In the genomic region with DNA sequence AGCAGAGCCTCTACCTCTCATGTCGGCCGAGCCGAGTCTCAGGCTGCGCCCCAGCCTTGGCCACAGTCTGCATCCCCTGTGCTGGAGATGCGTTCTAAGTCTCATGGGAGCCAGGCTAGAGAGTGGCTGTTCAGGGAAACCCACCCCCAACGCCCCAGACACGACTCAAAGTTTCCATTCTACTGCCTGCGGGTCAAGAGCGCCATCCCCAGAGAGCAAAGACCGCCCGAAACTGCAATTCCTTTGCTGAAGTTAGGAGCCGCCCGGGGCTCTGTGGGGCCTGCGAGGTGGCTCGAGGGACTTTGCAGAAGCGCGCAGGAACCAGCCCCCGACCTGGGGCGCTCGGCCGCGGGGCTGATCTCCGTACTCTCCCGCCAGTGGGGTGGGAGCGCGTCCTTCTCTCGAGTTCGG, we compare ENCODE assay signal across 8 cellular contexts. TPM values are rescaled to one million over a fixed set of nuclear protein-coding genes. Genes with fewer than 3 reads are reported as not detected.
A peak's percentile ranks its signal among the peaks of the same experiment; 100 is the strongest.
DNase-seq lines count a peak whose midpoint lies in the region; ATAC-seq and TF ChIP-seq lines count a peak whose summit lies in the region.

No MANE protein-coding gene starts in this region.

- no peak overlapping the region for H2BK120ac ChIP-seq in mesendoderm (ENCODE audit: low read depth, low read length)

- DNase-seq in CD8-positive, alpha-beta memory T cell = peak in 2 of 5 donors; percentile 2 to 9
- no peak for DNase-seq in MCF 10A (ENCODE audit: unreplicated experiment)
- DNase-seq in mesendoderm = peak; percentile 79
- DNase-seq in DMS 273 (lab: John Stamatoyannopoulos, UW; ENCODE audit: unreplicated experiment) = no peak
- DNase-seq in activated effector memory CD4-positive, alpha-beta T cell treated with Interleukin-2 at 50 U/mL for 16 hours = no peak
- DNase-seq in NCI-H226 = no peak

- H3K4me1 ChIP-seq in CD8-positive, alpha-beta memory T cell (ENCODE audit: insufficient read depth, low read length) = no peaks in the 10 kb centered on the region
- H3K4me1 ChIP-seq in mesendoderm (ENCODE audit: control insufficient read depth, low read depth, low read length) = no peaks in the 10 kb centered on the region

- H3K4me1 Mint-ChIP-seq in CD8-positive, alpha-beta memory T cell = peaks cover 9 to 28% (median 24%) of the 10 kb centered on the region in 3 donors
- peaks cover 23% of the 10 kb centered on the region for H3K4me1 Mint-ChIP-seq in MCF 10A (ENCODE audit: insufficient read depth, unreplicated experiment)

- peak overlapping the region in 7 of 8 donors; percentile 1 to 66 (median 47) for H3K27ac Mint-ChIP-seq in CD8-positive, alpha-beta memory T cell
- H3K27ac Mint-ChIP-seq in MCF 10A (ENCODE audit: low read depth, unreplicated experiment) = no peak overlapping the region

- no peaks in the 10 kb centered on the region for H3K9me3 ChIP-seq in CD8-positive, alpha-beta memory T cell (ENCODE audit: low read length)

- no peak overlapping the region for H4K5ac ChIP-seq in mesendoderm (ENCODE audit: low read length)

- TF ChIP-seq CTCF in MCF 10A (IDR thresholded peaks at IDR 0.05; ENCODE audit: unreplicated experiment) = no peak

- no peak overlapping the region for H4K8ac ChIP-seq in mesendoderm (ENCODE audit: low read depth, low read length)

- H3K9ac ChIP-seq in mesendoderm (ENCODE audit: low read length) = peak overlapping the region; percentile 54

- peak overlapping the region; percentile 31 for H3K27ac ChIP-seq in CD8-positive, alpha-beta memory T cell (ENCODE audit: low read depth, low read length)
- H3K27ac ChIP-seq in mesendoderm (ENCODE audit: low read depth, low read length) = no peak overlapping the region

- H3K36me3 Mint-ChIP-seq in CD8-positive, alpha-beta memory T cell = peaks cover 0 to 4% (median 0%) of the 10 kb centered on the region in 3 donors
- H3K36me3 Mint-ChIP-seq in MCF 10A (ENCODE audit: insufficient read depth, unreplicated experiment) = peaks cover 6% of the 10 kb centered on the region

- no peak overlapping the region for H2BK5ac ChIP-seq in mesendoderm (ENCODE audit: low read length)

- H3K79me1 ChIP-seq in mesendoderm (ENCODE audit: low read length) = no peaks in the 10 kb centered on the region

- peak overlapping the region; percentile 56 to 90 (median 73) for H3K4me3 Mint-ChIP-seq in CD8-positive, alpha-beta memory T cell
- H3K4me3 Mint-ChIP-seq in MCF 10A (ENCODE audit: unreplicated experiment) = peak overlapping the region; percentile 61

- ATAC-seq in GM19467 (IDR thresholded peaks at IDR 0.05; ENCODE audit: unreplicated experiment) (peak; percentile 33), HG03520 (IDR thresholded peaks at IDR 0.05; ENCODE audit: unreplicated experiment) (peak; percentile 31)

- peak overlapping the region; percentile 49 for H3K56ac ChIP-seq in mesendoderm (ENCODE audit: low read length)

- H3K4me2 ChIP-seq in mesendoderm (ENCODE audit: low read length) = peak overlapping the region; percentile 42

- no peaks in the 10 kb centered on the region for H3K36me3 ChIP-seq in CD8-positive, alpha-beta memory T cell (ENCODE audit: insufficient read depth, low read length)
- H3K36me3 ChIP-seq in mesendoderm (ENCODE audit: control insufficient read depth, insufficient read depth, low read length) = no peaks in the 10 kb centered on the region

- no peak overlapping the region for H3K4ac ChIP-seq in mesendoderm (ENCODE audit: low read depth, low read length)

- H3K27me3 Mint-ChIP-seq in CD8-positive, alpha-beta memory T cell = peaks cover 0 to 6% of the 10 kb centered on the region in 2 donors
- peaks cover 18% of the 10 kb centered on the region for H3K27me3 Mint-ChIP-seq in MCF 10A (ENCODE audit: insufficient read depth, unreplicated experiment)

- H3K79me2 ChIP-seq in mesendoderm (ENCODE audit: control insufficient read depth, insufficient read depth, low read length) = no peaks in the 10 kb centered on the region

- peak overlapping the region; percentile 41 for H3K4me3 ChIP-seq in CD8-positive, alpha-beta memory T cell (ENCODE audit: low read length)
- H3K4me3 ChIP-seq in mesendoderm (ENCODE audit: low read length) = no peak overlapping the region

- POLR2A ChIA-PET in CD8-positive, alpha-beta memory T cell (lab: Charles Lee) = interaction anchor here (0.6 to 3.3 kb wide), 5 partner anchors 18 to 41 kb away, joined by 3 to 14 read pairs (median 5); no protein-coding TSS in a partner anchor
- POLR2A ChIA-PET in MCF 10A (lab: Yijun Ruan, JAX) = interaction anchor here (1.0 to 5.1 kb wide), 5 partner anchors 10 to 45 kb away, joined by 3 to 39 read pairs (median 6); a partner anchor contains a TSS

- whole genome bisulfite sequencing in mesendoderm (ENCODE audit: extremely low coverage, insufficient coverage, low lambda C conversion rate) = no CpG with 5 or more reads among the region's 28 CpGs

- no peak overlapping the region for H2BK15ac ChIP-seq in mesendoderm (replicated peaks; ENCODE audit: low read depth)

- H2AK5ac ChIP-seq in mesendoderm (ENCODE audit: low read length) = no peak overlapping the region

- H3K9me3 Mint-ChIP-seq in CD8-positive, alpha-beta memory T cell = peaks cover 0 to 3% (median 0%) of the 10 kb centered on the region in 5 donors
- H3K9me3 Mint-ChIP-seq in MCF 10A (ENCODE audit: unreplicated experiment) = no peaks in the 10 kb centered on the region

- H3K23ac ChIP-seq in mesendoderm (ENCODE audit: low read length) = no peak overlapping the region

- H3K18ac ChIP-seq in mesendoderm (ENCODE audit: low read length) = peak overlapping the region; percentile 53

- intact Hi-C loops in MCF 10A (cut with micrococcal nuclease) = loop anchor here (2.0 kb wide), 1 partner anchor 40 kb away; no protein-coding TSS in a partner anchor

- CTCF ChIA-PET in CD8-positive, alpha-beta memory T cell (lab: Charles Lee) = interaction anchor here (1.0 to 6.8 kb wide), 15 partner anchors 9 to 69 kb away, joined by 3 to 133 read pairs (median 5); a partner anchor contains a TSS
- CTCF ChIA-PET in MCF 10A (lab: Yijun Ruan, JAX) = interaction anchor here (0.6 to 1.5 kb wide), 11 partner anchors 20 to 67 kb away, joined by 3 to 9 read pairs (median 3); no protein-coding TSS in a partner anchor

- no TSS peak for BruUV-seq in MCF 10A (replicated peaks; lab: Mats Ljungman, UMichigan)

- H3K27me3 ChIP-seq in CD8-positive, alpha-beta memory T cell (ENCODE audit: insufficient read depth, low read length, poor library complexity, severe bottlenecking) = no peaks in the 10 kb centered on the region
- H3K27me3 ChIP-seq in mesendoderm (ENCODE audit: insufficient read depth, low read length, poor library complexity) = no peaks in the 10 kb centered on the region

RNA-seq across cellular contexts. Expression of a gene that starts 10.0 kb away (rescaled TPM):
- 10 to 100 TPM; 23.8 to 24.7 TPM for total RNA-seq in CD8-positive, alpha-beta memory T cell
- polyA plus RNA-seq in CD8-positive, alpha-beta memory T cell = 19.5 TPM
- 19.5 and 23.6 TPM in 2 replicates for total RNA-seq in MCF 10A (2022)
- polyA plus RNA-seq in mesendoderm (2013, experiment 1 of 2) = 1.9 TPM
- polyA plus RNA-seq in mesendoderm (2013, experiment 2 of 2) = 1.8 TPM

RNA-seq across cellular contexts. Expression of a gene that starts 45.3 kb away (rescaled TPM):
- total RNA-seq in CD8-positive, alpha-beta memory T cell = 10 to 100 TPM; 57.7 to 58.2 TPM
- polyA plus RNA-seq in CD8-positive, alpha-beta memory T cell = 34.8 TPM
- 43.2 and 45.3 TPM in 2 replicates for total RNA-seq in MCF 10A (2022)
- 28.8 TPM for polyA plus RNA-seq in mesendoderm (2013, experiment 1 of 2)
- polyA plus RNA-seq in mesendoderm (2013, experiment 2 of 2) = 29.6 TPM

RNA-seq across cellular contexts. Expression of a gene that starts 51.4 kb away (rescaled TPM):
- 10 to 100 TPM in 1 of 2 experiments, 1 to 10 TPM in 1; 9.0 to 10.6 TPM for total RNA-seq in CD8-positive, alpha-beta memory T cell
- polyA plus RNA-seq in CD8-positive, alpha-beta memory T cell = 11.0 TPM
- total RNA-seq in MCF 10A (2022) = not detected in 2 replicates
- 0.63 TPM for polyA plus RNA-seq in mesendoderm (2013, experiment 1 of 2)
- polyA plus RNA-seq in mesendoderm (2013, experiment 2 of 2) = 0.57 TPM
